8 cellular contexts compared by ENCODE assay signal in the genomic region with DNA sequence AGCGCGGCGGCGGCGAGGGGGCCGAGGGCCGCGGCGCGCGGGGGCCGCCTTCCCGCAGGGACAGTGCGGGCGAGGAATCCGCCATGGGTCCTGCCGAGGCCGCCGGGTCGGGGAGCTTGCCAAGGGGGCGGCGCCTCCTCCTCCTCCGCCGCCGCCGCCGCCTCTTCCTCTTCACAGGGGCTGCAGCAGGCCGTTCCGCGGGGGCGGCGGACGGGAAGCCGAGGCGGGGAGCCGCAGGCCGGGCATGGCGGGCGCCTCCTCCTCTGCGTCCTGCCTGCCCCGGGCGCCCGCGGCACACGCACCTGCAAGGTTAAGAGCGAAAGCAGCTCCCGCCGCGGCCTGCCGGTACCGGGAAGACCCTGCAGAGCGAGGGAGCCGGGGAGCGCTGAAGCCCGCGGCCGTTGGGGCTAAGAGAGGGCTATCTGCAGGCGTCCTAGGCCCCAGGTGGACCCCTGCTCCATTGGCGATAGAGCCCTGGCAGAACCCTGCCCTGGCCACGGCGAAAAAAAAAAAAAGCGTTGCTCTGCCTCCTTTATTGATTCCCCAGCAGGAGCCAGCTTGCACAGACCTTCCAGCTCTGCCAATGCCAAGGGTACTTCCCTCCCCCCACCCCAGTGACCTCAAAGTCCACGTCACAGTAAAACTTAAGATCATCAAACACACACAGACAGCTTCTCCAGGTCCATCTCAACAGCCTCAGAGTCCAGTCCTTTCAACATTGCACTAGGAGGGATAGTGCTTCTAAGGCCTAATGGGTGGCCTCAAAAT. TPM values are rescaled to one million over a fixed set of nuclear protein-coding genes. Genes with fewer than 3 reads are reported as not detected.
DNase-seq lines count a peak whose midpoint lies in the region; ATAC-seq and TF ChIP-seq lines count a peak whose summit lies in the region.

A gene with protein sequence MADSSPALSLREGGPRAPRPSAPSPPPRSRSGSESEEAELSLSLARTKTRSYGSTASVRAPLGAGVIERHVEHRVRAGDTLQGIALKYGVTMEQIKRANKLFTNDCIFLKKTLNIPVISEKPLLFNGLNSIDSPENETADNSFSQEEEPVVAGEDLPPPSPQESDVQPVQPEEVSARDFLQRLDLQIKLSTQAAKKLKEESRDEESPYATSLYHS (minus strand): TSS at position 118 of the 768 bp plus-strand sequence. CDS start 33 bp downstream, at position 85.

- peak within 1 kb of the TSS; percentile 87 to 96 (median 91) for H3K27ac ChIP-seq in transverse colon

- CTCF ChIA-PET in activated naive CD4-positive, alpha-beta T cell treated with anti-CD3 and anti-CD28 coated beads, Interleukin-2, amount 10 ng/mL, durations not matched to agents 7 days and 5 days (lab: Charles Lee): interaction anchor here (1.0 to 5.1 kb wide), 3 partner anchors 11 to 88 kb away, joined by 3 to 50 read pairs (median 17); no protein-coding TSS in a partner anchor

- TF ChIP-seq EP300 in transverse colon (IDR thresholded peaks at IDR 0.05; ENCODE audit: low read depth): no peak

- H3K4me3 ChIP-seq in transverse colon: peak within 1 kb of the TSS; percentile 58 to 90 (median 64)

- DNase-seq in AML-193 (lab: John Stamatoyannopoulos, UW): peak; percentile 30 to 55
- DNase-seq in SHP77 (lab: John Stamatoyannopoulos, UW): peak; percentile 35 to 39
- DNase-seq in activated naive CD4-positive, alpha-beta T cell treated with anti-CD3 and anti-CD28 coated beads, Interleukin-2, amount 10 ng/mL, durations not matched to agents 7 days and 5 days: peak; percentile 76
- DNase-seq in glomerular visceral epithelial cell (ENCODE audit: extremely low spot score): peak; percentile 58
- DNase-seq in omental fat pad (ENCODE audit: low spot score): no peak
- peak; percentile 79 for DNase-seq in transverse colon

- intact Hi-C loops in transverse colon (cut with DNase I; ENCODE audit: low total_unique reads): no loop called here

- H3K9me3 Mint-ChIP-seq in activated naive CD4-positive, alpha-beta T cell treated with anti-CD3 and anti-CD28 coated beads, Interleukin-2, amount 10 ng/mL, durations not matched to agents 7 days and 5 days: no peaks in the 10 kb centered on the region

- peaks cover 7% of the 10 kb centered on the region for H3K36me3 Mint-ChIP-seq in activated naive CD4-positive, alpha-beta T cell treated with anti-CD3 and anti-CD28 coated beads, Interleukin-2, amount 10 ng/mL, durations not matched to agents 7 days and 5 days

- no peaks in the 10 kb centered on the region for H3K9me3 ChIP-seq in transverse colon

- H3K27me3 Mint-ChIP-seq in activated naive CD4-positive, alpha-beta T cell treated with anti-CD3 and anti-CD28 coated beads, Interleukin-2, amount 10 ng/mL, durations not matched to agents 7 days and 5 days: peaks cover 2% of the 10 kb centered on the region

- peak within 1 kb of the TSS; percentile 91 for H3K27ac Mint-ChIP-seq in activated naive CD4-positive, alpha-beta T cell treated with anti-CD3 and anti-CD28 coated beads, Interleukin-2, amount 10 ng/mL, durations not matched to agents 7 days and 5 days

- ATAC-seq in GM19023 (IDR thresholded peaks at IDR 0.05; ENCODE audit: unreplicated experiment) (peak; percentile 57), HG03439 (IDR thresholded peaks at IDR 0.05; ENCODE audit: unreplicated experiment) (peak; percentile 37), omental fat pad (ENCODE audit: low FRiP score) (peak; percentile 87)

- H3K4me1 Mint-ChIP-seq in activated naive CD4-positive, alpha-beta T cell treated with anti-CD3 and anti-CD28 coated beads, Interleukin-2, amount 10 ng/mL, durations not matched to agents 7 days and 5 days: peaks cover 50% of the 10 kb centered on the region

- H3K27me3 ChIP-seq in transverse colon: no peaks in the 10 kb centered on the region

- in situ Hi-C loops in transverse colon (cut with MboI; ENCODE audit: low pct_ligation_motif_present in 1 of 4, low pct_unique_long_range_greater_than_20kb in 1 of 4, low sequenced_read_pairs in 3 of 4): no loop called here

- WGBS in transverse colon (ENCODE audit: low coverage in 1 of 2), 2 donors: 1% methylated on average over 32 of the region's 63 CpGs; no CpG with 5 or more reads in 1 of the 2 donors

- TF ChIP-seq POLR2A in transverse colon (IDR thresholded peaks at IDR 0.05): peak; percentile 30

- TF ChIP-seq CTCF in omental fat pad (IDR thresholded peaks at IDR 0.05) (no peak), transverse colon (IDR thresholded peaks at IDR 0.05) (no peak)

- peaks cover 0 to 34% (median 17%) of the 10 kb centered on the region in 4 donors for H3K4me1 ChIP-seq in transverse colon

- H3K4me3 Mint-ChIP-seq in activated naive CD4-positive, alpha-beta T cell treated with anti-CD3 and anti-CD28 coated beads, Interleukin-2, amount 10 ng/mL, durations not matched to agents 7 days and 5 days: peak within 1 kb of the TSS; percentile 84

- no peaks in the 10 kb centered on the region for H3K36me3 ChIP-seq in transverse colon

RNA-seq across cellular contexts. Expression of the gene that starts here (rescaled TPM):
- total RNA-seq in omental fat pad: 10 to 100 TPM in 3 of 4 donors, 1 to 10 TPM in 1; 8.9 to 21.5 (median 15.9) TPM
- 1 to 10 TPM; 2.2 to 9.2 (median 4.4) TPM for total RNA-seq in transverse colon

Comparison
In these comparisons a context has a peak if more than half of its experiments do, and no peak if none do; other contexts are left out.
1. ATAC-seq: peak in every context shown above with its lines; median percentile 87 in omental fat pad; 57 in GM19023; 37 in HG03439.